ENCODE assay signal across 1 cellular context in genomic region chr19:18377026-18377425, GRCh38.
TF ChIP-seq lines count a peak whose summit lies in the region.

No MANE protein-coding gene starts in this region.

TF ChIP-seq in liver, 16 proteins besides CTCF, POLR2A, EP300 and RAD21 (continued from another document):
- TF ChIP-seq REST (IDR thresholded peaks at IDR 0.05) = peak; percentile 42
- peak; percentile 86 to 91 for TF ChIP-seq RXRA (IDR thresholded peaks at IDR 0.05)
- peak; percentile 38 for TF ChIP-seq NR2F2 (IDR thresholded peaks at IDR 0.05)
- TF ChIP-seq YY1 (IDR thresholded peaks at IDR 0.05) = peak; percentile 40
- peak; percentile 66 for TF ChIP-seq SP1 (IDR thresholded peaks at IDR 0.05)
- TF ChIP-seq, protein P1, sequence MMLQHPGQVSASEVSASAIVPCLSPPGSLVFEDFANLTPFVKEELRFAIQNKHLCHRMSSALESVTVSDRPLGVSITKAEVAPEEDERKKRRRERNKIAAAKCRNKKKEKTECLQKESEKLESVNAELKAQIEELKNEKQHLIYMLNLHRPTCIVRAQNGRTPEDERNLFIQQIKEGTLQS (IDR thresholded peaks at IDR 0.05) = peak; percentile 70
- TF ChIP-seq FOXA1 (IDR thresholded peaks at IDR 0.05) = no peak
- TF ChIP-seq JUND (IDR thresholded peaks at IDR 0.05) = peak; percentile 94 to 96
- TF ChIP-seq ZBTB33 (IDR thresholded peaks at IDR 0.05) = peak; percentile 40
